8 cellular contexts compared by ENCODE assay signal in genomic region chr10:131839880-131840787, GRCh38.
DNase-seq lines count a peak whose midpoint lies in the region; ATAC-seq and TF ChIP-seq lines count a peak whose summit lies in the region.
"Not testable (repeated sequence)": the region's sequence is repeated elsewhere in the genome, so short reads cannot be mapped to it uniquely, and the experiment has no call there.

No MANE protein-coding gene starts in this region.

- CTCF ChIA-PET in OCI-LY7 (lab: Charles Lee; ENCODE audit: unreplicated experiment) = not testable (repeated sequence)

- H3K9ac ChIP-seq in GM23248; MM.1S (ENCODE audit: low read length): not testable (repeated sequence)

- H3K27ac Mint-ChIP-seq in progenitor cell of endocrine pancreas = not testable (repeated sequence)

- not testable (repeated sequence) for H3K4me1 ChIP-seq in GM23248 (ENCODE audit: insufficient read depth); MM.1S (ENCODE audit: low read length); OCI-LY7 (ENCODE audit: insufficient read depth, low read length, poor library complexity, severe bottlenecking); left lung

- H3K9me3 ChIP-seq in GM23248 (ENCODE audit: low read depth); MM.1S (replicated peaks; ENCODE audit: insufficient read depth, low read length); OCI-LY7 (ENCODE audit: low read length); left lung: not testable (repeated sequence)

- BruUV-seq in OCI-LY7 (replicated peaks; lab: Mats Ljungman, UMichigan) = not testable (repeated sequence)

- intact Hi-C loops in OCI-LY7 (cut with micrococcal nuclease; ENCODE audit: unreplicated experiment); left lung (cut with DNase I): not testable (repeated sequence)

- not testable (repeated sequence) for H3K79me2 ChIP-seq in GM23248 (ENCODE audit: insufficient read depth); MM.1S (ENCODE audit: low read length); OCI-LY7 (ENCODE audit: insufficient read depth, low read depth, low read length)

- DNase-seq in GM23248 (peak; percentile 8), OCI-LY7 (ENCODE audit: low spot score) (peak; percentile 3), ecto neural progenitor cell (ENCODE audit: low spot score) (peak; percentile 52), left lung (peak; percentile 16 to 60)
- not testable (repeated sequence) for DNase-seq in MM.1S; progenitor cell of endocrine pancreas (ENCODE audit: low spot score, unreplicated experiment)

- not testable (repeated sequence) for H3K9me2 ChIP-seq in GM23248 (ENCODE audit: insufficient read depth); MM.1S (replicated peaks; ENCODE audit: insufficient read depth, low read length); OCI-LY7 (ENCODE audit: insufficient read depth, low read length)

- H3K27me3 ChIP-seq in GM23248 (replicated peaks; ENCODE audit: insufficient read depth); MM.1S (replicated peaks; ENCODE audit: insufficient read depth, low read length); left lung: not testable (repeated sequence)

- not testable (repeated sequence) for H3F3A ChIP-seq in GM23248 (ENCODE audit: insufficient read depth); MM.1S (ENCODE audit: insufficient read depth, low read length)

- not testable (repeated sequence) for H2AFZ ChIP-seq in GM23248; MM.1S (ENCODE audit: low read length); OCI-LY7 (ENCODE audit: low read length)

- in situ Hi-C loops in GM23248 (cut with MboI) = not testable (repeated sequence)

- H3K9me3 Mint-ChIP-seq in progenitor cell of endocrine pancreas (ENCODE audit: low read depth) = not testable (repeated sequence)

- H3K36me3 ChIP-seq in GM23248 (ENCODE audit: low read depth); MM.1S (replicated peaks; ENCODE audit: insufficient read depth, low read length); OCI-LY7 (ENCODE audit: insufficient read depth, low read length); left lung: not testable (repeated sequence)

- H3K27me3 Mint-ChIP-seq in progenitor cell of endocrine pancreas = not testable (repeated sequence)

- not testable (repeated sequence) for H3K4me3 ChIP-seq in GM23248; MM.1S (ENCODE audit: low read length); OCI-LY7 (ENCODE audit: low read depth, low read length, poor library complexity, severe bottlenecking); left lung

- H3K4me2 ChIP-seq in GM23248 (ENCODE audit: unreplicated experiment); MM.1S (ENCODE audit: low read depth, low read length); OCI-LY7 (ENCODE audit: low read length): not testable (repeated sequence)

- POLR2A ChIA-PET in OCI-LY7 (lab: Charles Lee) = not testable (repeated sequence)

- H4K20me1 ChIP-seq in GM23248 (ENCODE audit: insufficient read depth); MM.1S (ENCODE audit: insufficient read depth, low read length); OCI-LY7 (ENCODE audit: insufficient read depth, low read length): not testable (repeated sequence)

- WGBS in GM23248 (ENCODE audit: low coverage in 1 of 2, low lambda C conversion rate in 2 of 2, missing lambda C conversion rate in 2 of 2), 2 experiments = 44 to 47% methylated on average over 15 of the region's 15 CpGs

- H3K27ac ChIP-seq in C4-2B; GM23248; MM.1S (ENCODE audit: low read length); OCI-LY7 (ENCODE audit: low read depth, low read length, poor library complexity, severe bottlenecking); VCaP; left lung: not testable (repeated sequence)

- not testable (repeated sequence) for H3K36me3 Mint-ChIP-seq in progenitor cell of endocrine pancreas (ENCODE audit: insufficient read depth)

- not testable (repeated sequence) for H3K4me3 Mint-ChIP-seq in progenitor cell of endocrine pancreas (ENCODE audit: low read depth)

- H3K4me1 Mint-ChIP-seq in progenitor cell of endocrine pancreas (ENCODE audit: low read depth) = not testable (repeated sequence)

- TF ChIP-seq CTCF in C4-2B (conservative IDR thresholded peaks at IDR 0.05) = peak; percentile 88
- 0 out of 2 replicates have a peak, but pooled peaks have one; percentile 8 for TF ChIP-seq CTCF in MM.1S (IDR thresholded peaks at IDR 0.05; ENCODE audit: low read length)
- TF ChIP-seq CTCF in OCI-LY7 (conservative IDR thresholded peaks at IDR 0.05; ENCODE audit: low read length) = peak; percentile 47
- peak; percentile 75 for TF ChIP-seq CTCF in VCaP (conservative IDR thresholded peaks at IDR 0.05)
- not testable (repeated sequence) for TF ChIP-seq CTCF in left lung (IDR thresholded peaks at IDR 0.05)
- TF ChIP-seq CTCF in progenitor cell of endocrine pancreas (IDR thresholded peaks at IDR 0.05; ENCODE audit: unreplicated experiment) = peak; percentile 51

- not testable (repeated sequence) for ATAC-seq in left lung
